ENCODE assay signal across 1 cellular context in genomic region chr9:84136119-84136868, GRCh38.
TF ChIP-seq lines count a peak whose summit lies in the region.

No MANE protein-coding gene starts in this region.

TF ChIP-seq in WTC11, 78 proteins besides CTCF, POLR2A, EP300 and RAD21 (continued from another document):
- no peak for TF ChIP-seq USF2 (CRISPR knock-in tag; IDR thresholded peaks at IDR 0.05)
